In genomic region chr1:44406761-44407429, GRCh38 we compare ENCODE assay signal across 9 cellular contexts. TPM values are rescaled to one million over a fixed set of nuclear protein-coding genes. Genes with fewer than 3 reads are reported as not detected.
DNase-seq lines count a peak whose midpoint lies in the region; ATAC-seq and TF ChIP-seq lines count a peak whose summit lies in the region.
"Had no signal": no experiment of that assay in that cellular context is flagged by ENCODE, and none has a peak within 500 bp of the region (broad histone marks: within the 10 kb centered on the region; RNA-seq: fewer than 3 reads in every experiment).

No MANE protein-coding gene starts in this region.

- H3K4me3 ChIP-seq in mononuclear cell (ENCODE audit: low read length) = peak overlapping the region; percentile 4
- H3K4me3 ChIP-seq in uterus = peak overlapping the region; percentile 1 to 24

- no peaks in the 10 kb centered on the region for H3K36me3 ChIP-seq in uterus

- ATAC-seq in HG03378 (IDR thresholded peaks at IDR 0.05; ENCODE audit: unreplicated experiment) (no peak), HG03342 (IDR thresholded peaks at IDR 0.05; ENCODE audit: unreplicated experiment) (no peak)

- H3K27ac ChIP-seq in uterus = no peak overlapping the region

- no peak overlapping the region for H3K27ac Mint-ChIP-seq in activated naive CD4-positive, alpha-beta T cell treated with anti-CD3 and anti-CD28 coated beads for 36 hours
- H3K27ac Mint-ChIP-seq in activated naive CD4-positive, alpha-beta T cell treated with anti-CD3 and anti-CD28 coated beads, Interleukin-2, amount 10 ng/mL, durations not matched to agents 7 days and 5 days = no peak overlapping the region
- H3K27ac Mint-ChIP-seq in MCF 10A (ENCODE audit: low read depth, unreplicated experiment) = no peak overlapping the region

- H3K4me3 Mint-ChIP-seq in activated naive CD4-positive, alpha-beta T cell treated with anti-CD3 and anti-CD28 coated beads for 36 hours = peak overlapping the region; percentile 26
- H3K4me3 Mint-ChIP-seq in activated naive CD4-positive, alpha-beta T cell treated with anti-CD3 and anti-CD28 coated beads, Interleukin-2, amount 10 ng/mL, durations not matched to agents 7 days and 5 days = no peak overlapping the region
- peak overlapping the region; percentile 79 for H3K4me3 Mint-ChIP-seq in MCF 10A (ENCODE audit: unreplicated experiment)

- CTCF ChIA-PET in activated naive CD4-positive, alpha-beta T cell treated with anti-CD3 and anti-CD28 coated beads for 36 hours (lab: Charles Lee) = no interaction called here
- CTCF ChIA-PET in activated naive CD4-positive, alpha-beta T cell treated with anti-CD3 and anti-CD28 coated beads, Interleukin-2, amount 10 ng/mL, durations not matched to agents 7 days and 5 days (lab: Charles Lee) = no interaction called here
- CTCF ChIA-PET in MCF 10A (lab: Yijun Ruan, JAX) = no interaction called here

- peaks cover 57% of the 10 kb centered on the region for H3K27me3 Mint-ChIP-seq in activated naive CD4-positive, alpha-beta T cell treated with anti-CD3 and anti-CD28 coated beads for 36 hours (ENCODE audit: low read depth)
- H3K27me3 Mint-ChIP-seq in activated naive CD4-positive, alpha-beta T cell treated with anti-CD3 and anti-CD28 coated beads, Interleukin-2, amount 10 ng/mL, durations not matched to agents 7 days and 5 days = peaks cover 52% of the 10 kb centered on the region
- no peaks in the 10 kb centered on the region for H3K27me3 Mint-ChIP-seq in MCF 10A (ENCODE audit: insufficient read depth, unreplicated experiment)

- H3K9me3 ChIP-seq in mononuclear cell (ENCODE audit: low read depth, low read length) = no peaks in the 10 kb centered on the region
- H3K9me3 ChIP-seq in uterus = no peaks in the 10 kb centered on the region

- peaks cover 30% of the 10 kb centered on the region for H3K4me1 Mint-ChIP-seq in activated naive CD4-positive, alpha-beta T cell treated with anti-CD3 and anti-CD28 coated beads for 36 hours (ENCODE audit: low read depth)
- peaks cover 37% of the 10 kb centered on the region for H3K4me1 Mint-ChIP-seq in activated naive CD4-positive, alpha-beta T cell treated with anti-CD3 and anti-CD28 coated beads, Interleukin-2, amount 10 ng/mL, durations not matched to agents 7 days and 5 days
- H3K4me1 Mint-ChIP-seq in MCF 10A (ENCODE audit: insufficient read depth, unreplicated experiment) = no peaks in the 10 kb centered on the region

- H3K9me3 Mint-ChIP-seq in activated naive CD4-positive, alpha-beta T cell treated with anti-CD3 and anti-CD28 coated beads for 36 hours = no peaks in the 10 kb centered on the region
- H3K9me3 Mint-ChIP-seq in activated naive CD4-positive, alpha-beta T cell treated with anti-CD3 and anti-CD28 coated beads, Interleukin-2, amount 10 ng/mL, durations not matched to agents 7 days and 5 days = no peaks in the 10 kb centered on the region
- no peaks in the 10 kb centered on the region for H3K9me3 Mint-ChIP-seq in MCF 10A (ENCODE audit: unreplicated experiment)

- H3K4me1 ChIP-seq in mononuclear cell (ENCODE audit: insufficient read depth, low read length) = peaks cover 52% of the 10 kb centered on the region
- H3K4me1 ChIP-seq in uterus = peaks cover 0 to 23% of the 10 kb centered on the region in 2 donors

- intact Hi-C loops in activated naive CD4-positive, alpha-beta T cell treated with anti-CD3 and anti-CD28 coated beads for 36 hours (cut with micrococcal nuclease) = loop anchor here (2.0 to 10.0 kb wide), 3 partner anchors 14 to 195 kb away; partner anchors contain the start of gene DMAP1
- intact Hi-C loops in MCF 10A (cut with micrococcal nuclease) (no loop called here), uterus (cut with DNase I; ENCODE audit: low total_unique reads) (no loop called here)

- no peaks in the 10 kb centered on the region for H3K36me3 Mint-ChIP-seq in activated naive CD4-positive, alpha-beta T cell treated with anti-CD3 and anti-CD28 coated beads for 36 hours (ENCODE audit: low read depth)
- H3K36me3 Mint-ChIP-seq in activated naive CD4-positive, alpha-beta T cell treated with anti-CD3 and anti-CD28 coated beads, Interleukin-2, amount 10 ng/mL, durations not matched to agents 7 days and 5 days = no peaks in the 10 kb centered on the region
- no peaks in the 10 kb centered on the region for H3K36me3 Mint-ChIP-seq in MCF 10A (ENCODE audit: insufficient read depth, unreplicated experiment)

- no peak for DNase-seq in activated naive CD4-positive, alpha-beta T cell treated with anti-CD3 and anti-CD28 coated beads for 36 hours
- no peak for DNase-seq in activated naive CD4-positive, alpha-beta T cell treated with anti-CD3 and anti-CD28 coated beads, Interleukin-2, amount 10 ng/mL, durations not matched to agents 7 days and 5 days
- DNase-seq in MCF 10A (ENCODE audit: unreplicated experiment) (no peak), uterus (no peak)
- DNase-seq in NK-92 treated with Interleukin-12 subunit alpha and Interleukin-12 subunit beta, amount 100 ng/mL, for 24 hours (lab: John Stamatoyannopoulos, UW) = no peak
- DNase-seq: stimulated activated naive CD4-positive, alpha-beta T cell treated with Interleukin-2 at 50 U/mL for 16 hours had no signal

- POLR2A ChIA-PET in MCF 10A (lab: Yijun Ruan, JAX) = no interaction called here

- no peak for TF ChIP-seq CTCF in MCF 10A (IDR thresholded peaks at IDR 0.05; ENCODE audit: unreplicated experiment)
- no peak for TF ChIP-seq CTCF in uterus (IDR thresholded peaks at IDR 0.05)

- no peak for TF ChIP-seq POLR2A in uterus (IDR thresholded peaks at IDR 0.05)

- BruUV-seq in MCF 10A (replicated peaks; lab: Mats Ljungman, UMichigan) = no TSS peak

- H3K27me3 ChIP-seq in mononuclear cell (ENCODE audit: insufficient read depth, low read length) (peaks cover 84% of the 10 kb centered on the region), uterus (peaks cover 33 to 87% of the 10 kb centered on the region in 2 donors)

RNA-seq across cellular contexts. Expression of gene RNF220, which starts 1.8 kb away (rescaled TPM):
- total RNA-seq in activated naive CD4-positive, alpha-beta T cell treated with anti-CD3 and anti-CD28 coated beads for 36 hours = 10 to 100 TPM; 71.6 to 81.6 TPM
- total RNA-seq in MCF 10A (2022) = 65.4 and 67.1 TPM in 2 replicates
- 61.4 TPM for total RNA-seq in mononuclear cell
- 10 to 100 TPM; 22.0 to 94.3 (median 49.4) TPM for total RNA-seq in uterus

RNA-seq across cellular contexts. Expression of gene ERI3, which starts 51.8 kb away (rescaled TPM):
- 10 to 100 TPM; 42.4 to 43.0 TPM for total RNA-seq in activated naive CD4-positive, alpha-beta T cell treated with anti-CD3 and anti-CD28 coated beads for 36 hours
- 70.5 and 83.4 TPM in 2 replicates for total RNA-seq in MCF 10A (2022)
- 11.3 TPM for total RNA-seq in mononuclear cell
- 10 to 100 TPM in 3 of 4 donors, 1 to 10 TPM in 1; 9.5 to 58.2 (median 45.6) TPM for total RNA-seq in uterus
